In the genomic region with DNA sequence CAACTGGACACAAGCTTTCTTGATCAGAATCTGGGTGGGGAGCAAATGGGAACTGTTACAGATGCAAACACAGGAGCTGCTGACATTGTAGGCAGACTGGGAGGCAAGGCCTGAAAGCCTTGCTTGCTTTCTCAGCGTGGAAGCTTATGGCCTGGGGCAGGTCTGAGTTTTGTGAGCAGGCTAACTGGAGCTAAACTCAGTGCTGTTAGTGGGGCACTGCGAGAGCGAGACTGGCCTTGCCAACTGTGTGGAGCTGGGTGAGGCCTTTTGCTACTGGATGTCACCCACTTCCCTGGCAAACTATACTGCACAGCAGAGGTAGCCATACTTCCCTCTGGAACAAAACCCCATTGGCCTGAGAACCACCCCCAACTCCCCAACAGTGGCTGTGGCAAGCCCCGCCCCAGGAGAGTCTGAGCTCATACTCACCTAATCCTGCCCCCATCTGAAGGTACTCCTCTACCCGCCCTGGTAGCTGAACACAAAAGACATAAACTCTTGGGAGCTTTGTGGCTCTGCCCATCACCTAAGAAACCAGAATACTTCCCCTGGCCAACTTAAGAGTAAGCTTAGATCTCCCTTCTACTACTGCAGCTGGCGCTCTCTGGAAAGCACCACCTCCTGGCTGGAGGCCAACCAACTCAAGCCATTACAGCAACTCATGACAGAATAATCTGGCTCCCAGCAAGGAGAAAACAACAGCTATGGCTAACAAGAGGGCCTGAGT, we compare ENCODE assay signal across 16 cellular contexts. TPM values are rescaled to one million over a fixed set of nuclear protein-coding genes. Genes with fewer than 3 reads are reported as not detected.
DNase-seq lines count a peak whose midpoint lies in the region; ATAC-seq and TF ChIP-seq lines count a peak whose summit lies in the region.
"Had no signal": no experiment of that assay in that cellular context is flagged by ENCODE, and none has a peak within 500 bp of the region (broad histone marks: within the 10 kb centered on the region; RNA-seq: fewer than 3 reads in every experiment).

No MANE protein-coding gene starts in this region.

- H3K27ac ChIP-seq in body of pancreas (no peak overlapping the region), right cardiac atrium (ENCODE audit: low read length) (no peak overlapping the region), hepatocyte (no peak overlapping the region)
- H3K27ac ChIP-seq: dorsolateral prefrontal cortex, SJSA1 had no signal

- H3K27me3 ChIP-seq in body of pancreas (no peaks in the 10 kb centered on the region), right cardiac atrium (ENCODE audit: control insufficient read depth, insufficient read depth) (no peaks in the 10 kb centered on the region), hepatocyte (no peaks in the 10 kb centered on the region)
- H3K27me3 ChIP-seq: dorsolateral prefrontal cortex, SJSA1 had no signal

- ATAC-seq in body of pancreas, result peak; percentile 33
- peak in 1 of 2 donors; percentile 43 for ATAC-seq in right cardiac atrium
- ATAC-seq: stimulated activated effector memory CD8-positive, alpha-beta T cell treated with anti-CD3 and anti-CD28 coated beads, Interleukin-12 subunit alpha, Interleukin-12 subunit beta, amount 100 ng/mL, for 72 hours had no signal

- H3K36me3 ChIP-seq in body of pancreas (replicated peaks in 1 of 2; ENCODE audit: insufficient read depth in 1 of 2, low read depth in 2 of 2), result no peaks in the 10 kb centered on the region
- H3K36me3 ChIP-seq in hepatocyte (replicated peaks; ENCODE audit: insufficient read depth, low read depth), result no peaks in the 10 kb centered on the region
- H3K36me3 ChIP-seq: SJSA1 had no signal

- H4K20me1 ChIP-seq in hepatocyte (ENCODE audit: insufficient read depth, poor library complexity, severe bottlenecking), result no peaks in the 10 kb centered on the region

- no peak overlapping the region for H3K4me3 Mint-ChIP-seq in HFFc6
- no peak overlapping the region for H3K4me3 Mint-ChIP-seq in T-helper 2 cell treated with Interferon-gamma antibody and Interleukin-4, amounts not matched to agents 5 μg/mL and 100 μg/mL, for 36 hours
- H3K4me3 Mint-ChIP-seq: CD4-positive, alpha-beta T cell; stimulated activated effector memory CD8-positive, alpha-beta T cell treated with anti-CD3 and anti-CD28 coated beads, Interleukin-12 subunit alpha, Interleukin-12 subunit beta, amount 100 ng/mL, for 72 hours had no signal

- H3K4me1 Mint-ChIP-seq in HFFc6 (ENCODE audit: low read depth), result peaks cover 8% of the 10 kb centered on the region
- H3K4me1 Mint-ChIP-seq in T-helper 2 cell treated with Interferon-gamma antibody and Interleukin-4, amounts not matched to agents 5 μg/mL and 100 μg/mL, for 36 hours (ENCODE audit: low read depth), result no peaks in the 10 kb centered on the region
- H3K4me1 Mint-ChIP-seq: stimulated activated effector memory CD8-positive, alpha-beta T cell treated with anti-CD3 and anti-CD28 coated beads, Interleukin-12 subunit alpha, Interleukin-12 subunit beta, amount 100 ng/mL, for 72 hours had no signal

- no peaks in the 10 kb centered on the region for H3K36me3 Mint-ChIP-seq in HFFc6 (ENCODE audit: low read depth)
- H3K36me3 Mint-ChIP-seq in T-helper 2 cell treated with Interferon-gamma antibody and Interleukin-4, amounts not matched to agents 5 μg/mL and 100 μg/mL, for 36 hours (ENCODE audit: low read depth), result no peaks in the 10 kb centered on the region
- H3K36me3 Mint-ChIP-seq: stimulated activated effector memory CD8-positive, alpha-beta T cell treated with anti-CD3 and anti-CD28 coated beads, Interleukin-12 subunit alpha, Interleukin-12 subunit beta, amount 100 ng/mL, for 72 hours had no signal

- intact Hi-C loops in body of pancreas (cut with DNase I), result no loop called here
- intact Hi-C loops in right cardiac atrium (cut with DNase I), result no loop called here

- H2AFZ ChIP-seq in hepatocyte, result no peak overlapping the region

- H3K4me3 ChIP-seq in body of pancreas (no peak overlapping the region), right cardiac atrium (ENCODE audit: low read length) (no peak overlapping the region), hepatocyte (no peak overlapping the region)
- H3K4me3 ChIP-seq: dorsolateral prefrontal cortex, SJSA1 had no signal

- H3K9me2 ChIP-seq in hepatocyte (replicated peaks; ENCODE audit: insufficient read depth), result no peaks in the 10 kb centered on the region

- H3K27ac Mint-ChIP-seq in HFFc6, result peak overlapping the region; percentile 44; the same call in 1 of the 2 replicates
- H3K27ac Mint-ChIP-seq in T-helper 2 cell treated with Interferon-gamma antibody and Interleukin-4, amounts not matched to agents 5 μg/mL and 100 μg/mL, for 36 hours, result no peak overlapping the region
- H3K27ac Mint-ChIP-seq: CD4-positive, alpha-beta T cell; stimulated activated effector memory CD8-positive, alpha-beta T cell treated with anti-CD3 and anti-CD28 coated beads, Interleukin-12 subunit alpha, Interleukin-12 subunit beta, amount 100 ng/mL, for 72 hours had no signal

- H3K4me1 ChIP-seq in body of pancreas (peaks cover 5% of the 10 kb centered on the region), right cardiac atrium (ENCODE audit: control insufficient read depth, insufficient read depth, low read length) (no peaks in the 10 kb centered on the region), hepatocyte (ENCODE audit: insufficient read depth) (no peaks in the 10 kb centered on the region)
- H3K4me1 ChIP-seq: SJSA1 had no signal

- no peak for TF ChIP-seq CTCF in HFFc6 (IDR thresholded peaks at IDR 0.05)
- no peak for TF ChIP-seq CTCF in body of pancreas (IDR thresholded peaks at IDR 0.05)
- no peak for TF ChIP-seq CTCF in hepatocyte (IDR thresholded peaks at IDR 0.05; ENCODE audit: poor library complexity)

- H3K9me3 Mint-ChIP-seq in HFFc6, result no peaks in the 10 kb centered on the region
- no peaks in the 10 kb centered on the region for H3K9me3 Mint-ChIP-seq in T-helper 2 cell treated with Interferon-gamma antibody and Interleukin-4, amounts not matched to agents 5 μg/mL and 100 μg/mL, for 36 hours
- H3K9me3 Mint-ChIP-seq: CD4-positive, alpha-beta T cell had no signal

- DNase-seq in AG08395 (ENCODE audit: low spot score) (peak; percentile 23), HFFc6 (peak; percentile 50), body of pancreas (peak; percentile 49 to 81 (median 68)), right cardiac atrium (peak; percentile 63 to 85 (median 70)), OCI-M2 (lab: John Stamatoyannopoulos, UW; ENCODE audit: unreplicated experiment) (no peak), hepatocyte (ENCODE audit: low spot score) (no peak), amniotic stem cell (lab: John Stamatoyannopoulos, UW) (no peak)
- no peak for DNase-seq in T-helper 2 cell treated with Interferon-gamma antibody and Interleukin-4, amounts not matched to agents 5 μg/mL and 100 μg/mL, for 36 hours (ENCODE audit: low spot score)
- DNase-seq: activated CD4-positive, alpha-beta T cell treated with anti-CD3 and anti-CD28 coated beads for 1 hour; CD4-positive, alpha-beta T cell; NCI-H2029; stimulated activated CD4-positive, alpha-beta T cell treated with anti-CD3 and anti-CD28 coated beads, Interleukin-15, amount 100 ng/mL, for 24 hours had no signal

- no peak for TF ChIP-seq POLR2A in body of pancreas (IDR thresholded peaks at IDR 0.05)

- no peak overlapping the region for H3K4me2 ChIP-seq in hepatocyte

- H3K9me3 ChIP-seq in body of pancreas, result no peaks in the 10 kb centered on the region
- no peaks in the 10 kb centered on the region for H3K9me3 ChIP-seq in right cardiac atrium (ENCODE audit: control insufficient read depth, low read length)
- no peaks in the 10 kb centered on the region for H3K9me3 ChIP-seq in hepatocyte (ENCODE audit: low read depth)
- H3K9me3 ChIP-seq: SJSA1 had no signal

- H3K79me2 ChIP-seq in hepatocyte, result no peaks in the 10 kb centered on the region

- WGBS in body of pancreas, 2 donors, result 66 to 74% methylated on average over 4 to 6 of the region's 6 CpGs
- WGBS in right cardiac atrium, result 83% methylated on average over 6 of the region's 6 CpGs
- 92% methylated on average over 6 of the region's 6 CpGs for WGBS in hepatocyte (ENCODE audit: low lambda C conversion rate, missing lambda C conversion rate)

- no peaks in the 10 kb centered on the region for H3K27me3 Mint-ChIP-seq in HFFc6 (ENCODE audit: insufficient read depth)
- H3K27me3 Mint-ChIP-seq in T-helper 2 cell treated with Interferon-gamma antibody and Interleukin-4, amounts not matched to agents 5 μg/mL and 100 μg/mL, for 36 hours (ENCODE audit: low read depth), result peaks cover 18% of the 10 kb centered on the region
- H3K27me3 Mint-ChIP-seq: CD4-positive, alpha-beta T cell had no signal

RNA-seq across cellular contexts. Expression of a gene that starts 42.9 kb away (rescaled TPM):
- total RNA-seq in HFFc6 (2021; fragmentation: NEBNext Ultra II Directional; extraction: Animal tissue kit (Norgen Biotek cat#: 25700)), result 1 to 10 TPM; 1.2 to 2.6 (median 2.1) TPM
- total RNA-seq in body of pancreas, result 1 to 10 TPM in 1 of 2 donors, under 1 TPM in 1; 0.33 to 1.0 TPM
- under 1 TPM in 3 of 4 donors, not detected in 1; 0.14 to 0.28 (median 0.21) TPM for total RNA-seq in right cardiac atrium
- 0.16 TPM for polyA plus RNA-seq in right cardiac atrium
- total RNA-seq in hepatocyte, result 2.2 and 2.6 TPM in 2 replicates
- polyA plus RNA-seq in hepatocyte, result 2.2 and 2.3 TPM in 2 replicates
- polyA plus RNA-seq: neural cell had no signal

Comparison
In these comparisons a context has a peak if more than half of its experiments do, and no peak if none do; other contexts are left out.
1. DNase-seq: peak in AG08395 (single experiment), HFFc6 (single experiment), body of pancreas (4 of 4) and right cardiac atrium (3 of 3); none in OCI-M2 (single experiment), T-helper 2 cell treated with Interferon-gamma antibody and Interleukin-4, amounts not matched to agents 5 μg/mL and 100 μg/mL, for 36 hours (single experiment), hepatocyte (single experiment) and amniotic stem cell (single experiment).